13 cellular contexts compared by ENCODE assay signal in genomic region chr7:21028186-21028989, GRCh38.
DNase-seq lines count a peak whose midpoint lies in the region; ATAC-seq, FAIRE-seq and TF ChIP-seq lines count a peak whose summit lies in the region.
"Had no signal": no experiment of that assay in that cellular context is flagged by ENCODE, and none has a peak within 500 bp of the region (broad histone marks: within the 10 kb centered on the region; RNA-seq: fewer than 3 reads in every experiment).

No MANE protein-coding gene starts in this region.

- POLR2A ChIA-PET in HEK293 (lab: Yijun Ruan, JAX): no interaction called here

- H3K9me3 ChIP-seq in HEK293 (ENCODE audit: control insufficient read depth, insufficient read depth, low read depth, low read length): no peaks in the 10 kb centered on the region
- H3K9me3 ChIP-seq: psoas muscle had no signal

- H3K4me1 ChIP-seq in HEK293 (ENCODE audit: control insufficient read depth, insufficient read depth, low read length): 0 out of 2 replicates have a peak, but pooled peaks cover 5% of the 10 kb centered on the region
- H3K4me1 ChIP-seq: psoas muscle had no signal

- CTCF ChIA-PET in HEK293 (lab: Yijun Ruan, JAX): interaction anchor here (0.6 to 0.7 kb wide), 2 partner anchors 546 to 740 kb away, joined by 3 read pairs; no protein-coding TSS in a partner anchor

- peak; percentile 43 for FAIRE-seq in bronchial epithelial cell (lab: Jason Lieb, UNC)

- DNase-seq in NCI-H345 (lab: John Stamatoyannopoulos, UW) (peak; percentile 86), bronchial epithelial cell (ENCODE audit: low read depth) (peak; percentile 84), retina (peak; percentile 66), HPDE6-E6E7 (ENCODE audit: extremely low spot score) (no peak), DMS 273 treated with DMSO at 0.1 percent for 48 hours (lab: John Stamatoyannopoulos, UW) (no peak)
- no peak for DNase-seq in stimulated activated naive CD4-positive, alpha-beta T cell (lab: John Stamatoyannopoulos, UW)
- DNase-seq: activated effector memory CD4-positive, alpha-beta T cell treated with Interleukin-2 at 50 U/mL for 16 hours; effector CD8-positive, alpha-beta T cell; immature natural killer cell; NCI-H2029 treated with DMSO at 0.1 percent for 48 hours; psoas muscle had no signal

- no peaks in the 10 kb centered on the region for H3K36me3 ChIP-seq in HEK293 (ENCODE audit: control insufficient read depth in 2 of 2, insufficient read depth in 1 of 2, low read length in 2 of 2)
- H3K36me3 ChIP-seq in bronchial epithelial cell (ENCODE audit: control insufficient read depth, insufficient read depth, low read length): no peaks in the 10 kb centered on the region

- no peak for ATAC-seq in GM19328 (IDR thresholded peaks at IDR 0.05; ENCODE audit: unreplicated experiment)
- ATAC-seq: psoas muscle had no signal

- TF ChIP-seq CTCF in HEK293 (tag by site-specific recombination; IDR thresholded peaks at IDR 0.05) (no peak), bronchial epithelial cell (IDR thresholded peaks at IDR 0.05; ENCODE audit: insufficient read depth, low read length, severe bottlenecking) (peak; percentile 18)

- H3K27me3 ChIP-seq in bronchial epithelial cell (ENCODE audit: control insufficient read depth, insufficient read depth, low read length): no peaks in the 10 kb centered on the region

- H3K4me3 ChIP-seq in HEK293 (ENCODE audit: low read depth, low read length) (no peak overlapping the region), bronchial epithelial cell (ENCODE audit: low read depth, low read length) (no peak overlapping the region)
- H3K4me3 ChIP-seq: psoas muscle had no signal

- H3K27ac ChIP-seq in HEK293 (ENCODE audit: extremely low read depth, low read depth, low read length): no peak overlapping the region; the same call in 1 of the 2 replicates
- H3K27ac ChIP-seq: psoas muscle had no signal

TF ChIP-seq in HEK293, 187 proteins besides CTCF, POLR2A, EP300 and RAD21 (continues in another document):
- TF ChIP-seq ZSCAN18 (tag by site-specific recombination; IDR thresholded peaks at IDR 0.05) (no peak), HOXD13 (CRISPR knock-in tag; IDR thresholded peaks at IDR 0.05; ENCODE audit: borderline replicate concordance) (no peak), ZNF529 (tag by site-specific recombination; IDR thresholded peaks at IDR 0.05; ENCODE audit: insufficient replicate concordance) (no peak), ZNF214 (tag by site-specific recombination; IDR thresholded peaks at IDR 0.05; ENCODE audit: borderline replicate concordance) (no peak), ZNF777 (tag by site-specific recombination; IDR thresholded peaks at IDR 0.05; ENCODE audit: borderline replicate concordance) (no peak), HIC1 (tag by site-specific recombination; IDR thresholded peaks at IDR 0.05) (no peak), YY1 (tag by site-specific recombination; IDR thresholded peaks at IDR 0.05) (0 out of 2 replicates have a peak, but pooled peaks have one; percentile 14), SALL2 (tag by site-specific recombination; IDR thresholded peaks at IDR 0.05; ENCODE audit: borderline replicate concordance) (no peak), ZNF341 (tag by site-specific recombination; IDR thresholded peaks at IDR 0.05; ENCODE audit: low read depth) (peak; percentile 92), ZNF791 (tag by site-specific recombination; IDR thresholded peaks at IDR 0.05) (no peak), ZNF513 (tag by site-specific recombination; IDR thresholded peaks at IDR 0.05) (no peak), OVOL3 (tag by site-specific recombination; IDR thresholded peaks at IDR 0.05) (no peak), BCL6B (tag by site-specific recombination; IDR thresholded peaks at IDR 0.05) (no peak), ZNF48 (tag by site-specific recombination; IDR thresholded peaks at IDR 0.05) (no peak), KLF9 (tag by site-specific recombination; IDR thresholded peaks at IDR 0.05; ENCODE audit: low read depth) (no peak), ZBTB20 (tag by site-specific recombination; IDR thresholded peaks at IDR 0.05) (peak; percentile 84), REPIN1 (tag by site-specific recombination; IDR thresholded peaks at IDR 0.05; ENCODE audit: low read depth) (no peak), AEBP2 (tag by site-specific recombination; IDR thresholded peaks at IDR 0.05; ENCODE audit: borderline replicate concordance) (no peak), ZNF488 (tag by site-specific recombination; IDR thresholded peaks at IDR 0.05) (no peak), ZNF580 (tag by site-specific recombination; IDR thresholded peaks at IDR 0.05) (no peak), WT1 (tag by site-specific recombination; IDR thresholded peaks at IDR 0.05) (0 out of 2 replicates have a peak, but pooled peaks have one; percentile 30), ZEB2 (tag by site-specific recombination; IDR thresholded peaks at IDR 0.05) (peak; percentile 67; the same call in 1 of the 2 replicates)

Comparison
In these comparisons a context has a peak if more than half of its experiments do, and no peak if none do; other contexts are left out.
1. DNase-seq: peak in NCI-H345 (single experiment), bronchial epithelial cell (single experiment) and retina (single experiment); none in HPDE6-E6E7 (single experiment), stimulated activated naive CD4-positive, alpha-beta T cell (0 of 6) and DMS 273 treated with DMSO at 0.1 percent for 48 hours (single experiment).